ENCODE assay signal across 24 cellular contexts in genomic region chr13:30780338-30780981, GRCh38. TPM values are rescaled to one million over a fixed set of nuclear protein-coding genes. Genes with fewer than 3 reads are reported as not detected.
A peak's percentile ranks its signal among the peaks of the same experiment; 100 is the strongest.
DNase-seq lines count a peak whose midpoint lies in the region; ATAC-seq, FAIRE-seq and TF ChIP-seq lines count a peak whose summit lies in the region.
"Had no signal": no experiment of that assay in that cellular context is flagged by ENCODE, and none has a peak within 500 bp of the region (broad histone marks: within the 10 kb centered on the region; RNA-seq: fewer than 3 reads in every experiment).

No MANE protein-coding gene starts in this region.

- H3K4me1 Mint-ChIP-seq in GM23338, result peaks cover 21% of the 10 kb centered on the region
- peaks cover 14% of the 10 kb centered on the region for H3K4me1 Mint-ChIP-seq in dendritic cell treated with granulocyte-macrophage colony-stimulating factor and Interleukin-4, amounts not matched to agents 40 ng/mL and 50 ng/mL, for 4 days (ENCODE audit: low read depth)

- peaks cover 10% of the 10 kb centered on the region; the same call in 2 of the 3 replicates for H3K9me3 Mint-ChIP-seq in GM23338
- no peaks in the 10 kb centered on the region for H3K9me3 Mint-ChIP-seq in dendritic cell treated with granulocyte-macrophage colony-stimulating factor and Interleukin-4, amounts not matched to agents 40 ng/mL and 50 ng/mL, for 4 days

- DNase-seq in GM23338 (ENCODE audit: low spot score) (no peak), Panc1 (ENCODE audit: low read depth, low spot score) (no peak), neuronal stem cell (ENCODE audit: low spot score) (no peak), NCI-H524 treated with DMSO at 0.1 percent for 48 hours (lab: John Stamatoyannopoulos, UW) (no peak), COR-L47 (lab: John Stamatoyannopoulos, UW) (no peak), GM19239 (ENCODE audit: insufficient read length, low spot score) (no peak)
- DNase-seq: CD4-positive, CD25-positive, alpha-beta regulatory T cell; CD8-positive, alpha-beta T cell; DMS 273 treated with DMSO at 0.1 percent for 48 hours; DMS79; EL; GDM1; H7; HCEC 1CT had no signal

- H3K9me3 ChIP-seq in Panc1 (ENCODE audit: control insufficient read depth, insufficient read depth, low read depth, low read length) (no peaks in the 10 kb centered on the region), neuronal stem cell (replicated peaks in 1 of 2; ENCODE audit: control insufficient read depth in 2 of 2, insufficient read depth in 1 of 2, low read depth in 1 of 2, low read length in 2 of 2) (no peaks in the 10 kb centered on the region)
- H3K9me3 ChIP-seq: BLaER1 had no signal

- H2AFZ ChIP-seq in GM23338, result peak overlapping the region; percentile 32; the same call in 1 of the 2 replicates
- no peak overlapping the region for H2AFZ ChIP-seq in neuronal stem cell (ENCODE audit: low read length)

- no peak overlapping the region for H3K4ac ChIP-seq in neuronal stem cell (ENCODE audit: low read length)

- H3K18ac ChIP-seq in neuronal stem cell (ENCODE audit: low read length), result no peak overlapping the region

- no peak overlapping the region for H2BK12ac ChIP-seq in neuronal stem cell (ENCODE audit: low read length)

- H3F3A ChIP-seq in GM23338 (replicated peaks; ENCODE audit: low read depth), result no peaks in the 10 kb centered on the region

- H2AK5ac ChIP-seq in neuronal stem cell (ENCODE audit: low read depth, low read length), result peak overlapping the region; percentile 57

- no peak overlapping the region for H3K9ac ChIP-seq in neuronal stem cell (ENCODE audit: low read depth, low read length, poor library complexity)
- H3K9ac ChIP-seq: BLaER1 had no signal

- WGBS in neuronal stem cell (ENCODE audit: extremely low coverage in 2 of 2, insufficient read length in 2 of 2, insufficient replicate concordance in 1 of 2), 2 donors, result no CpG with 5 or more reads among the region's 2 CpGs

- CTCF ChIA-PET in Panc1 (lab: Charles Lee), result no interaction called here

- no peak overlapping the region for H3K4me2 ChIP-seq in GM23338
- no peak overlapping the region for H3K4me2 ChIP-seq in neuronal stem cell (ENCODE audit: insufficient read depth, low read length, poor library complexity, severe bottlenecking)
- H3K4me2 ChIP-seq: BLaER1 had no signal

- H3K4me3 ChIP-seq in GM23338 (no peak overlapping the region), Panc1 (ENCODE audit: low read depth in 2 of 2, low read length in 2 of 2) (no peak overlapping the region), neuronal stem cell (ENCODE audit: low read length in 2 of 2) (no peak overlapping the region)
- H3K4me3 ChIP-seq: BLaER1, GM12878 had no signal

- H2BK120ac ChIP-seq in neuronal stem cell (ENCODE audit: low read depth, low read length), result no peak overlapping the region

- POLR2A ChIA-PET in Panc1 (lab: Charles Lee), result no interaction called here

- no peak overlapping the region for H3K4me3 Mint-ChIP-seq in GM23338
- peak overlapping the region; percentile 20 for H3K4me3 Mint-ChIP-seq in dendritic cell treated with granulocyte-macrophage colony-stimulating factor and Interleukin-4, amounts not matched to agents 40 ng/mL and 50 ng/mL, for 4 days
- H3K4me3 Mint-ChIP-seq: B cell; CD4-positive, CD25-positive, alpha-beta regulatory T cell; CD8-positive, alpha-beta T cell had no signal

- H3K27me3 ChIP-seq in GM23338 (ENCODE audit: insufficient read depth), result no peaks in the 10 kb centered on the region
- H3K27me3 ChIP-seq in Panc1 (ENCODE audit: control insufficient read depth, insufficient read depth, low read length), result no peaks in the 10 kb centered on the region
- H3K27me3 ChIP-seq in neuronal stem cell (ENCODE audit: control insufficient read depth in 3 of 3, insufficient read depth in 3 of 3, low read depth in 1 of 3, low read length in 3 of 3), result peaks cover 0 to 5% (median 0%) of the 10 kb centered on the region in 3 experiments
- H3K27me3 ChIP-seq: BLaER1 had no signal

- H3K36me3 ChIP-seq in GM23338 (ENCODE audit: insufficient read depth) (no peaks in the 10 kb centered on the region), Panc1 (ENCODE audit: control insufficient read depth, insufficient read depth, low read length) (no peaks in the 10 kb centered on the region), neuronal stem cell (replicated peaks in 1 of 2; ENCODE audit: control insufficient read depth in 2 of 2, insufficient read depth in 2 of 2, low read length in 2 of 2) (no peaks in the 10 kb centered on the region)
- H3K36me3 ChIP-seq: BLaER1 had no signal

- no peaks in the 10 kb centered on the region for H4K20me1 ChIP-seq in GM23338 (replicated peaks; ENCODE audit: insufficient read depth)
- H4K20me1 ChIP-seq: BLaER1 had no signal

- H4K8ac ChIP-seq in neuronal stem cell (ENCODE audit: low read depth, low read length), result no peak overlapping the region

- H3K27ac ChIP-seq in GM23338 (ENCODE audit: low read depth) (no peak overlapping the region), Panc1 (ENCODE audit: low read length) (peak overlapping the region; percentile 59; the same call in 1 of the 2 replicates), neuronal stem cell (replicated peaks; ENCODE audit: low read length) (no peak overlapping the region)
- H3K27ac ChIP-seq: 22Rv1, BLaER1, C4-2B had no signal

- H3K23ac ChIP-seq in neuronal stem cell (ENCODE audit: low read depth, low read length, poor library complexity), result no peak overlapping the region

- H3K27me3 Mint-ChIP-seq in GM23338 (ENCODE audit: insufficient read depth, low read depth, poor library complexity), result no peaks in the 10 kb centered on the region
- H3K27me3 Mint-ChIP-seq in dendritic cell treated with granulocyte-macrophage colony-stimulating factor and Interleukin-4, amounts not matched to agents 40 ng/mL and 50 ng/mL, for 4 days, result peaks cover 45% of the 10 kb centered on the region
- H3K27me3 Mint-ChIP-seq: B cell had no signal

- H2BK5ac ChIP-seq in neuronal stem cell (ENCODE audit: low read length), result no peak overlapping the region

- no peaks in the 10 kb centered on the region for H3K36me3 Mint-ChIP-seq in GM23338 (ENCODE audit: low read depth)
- H3K36me3 Mint-ChIP-seq in dendritic cell treated with granulocyte-macrophage colony-stimulating factor and Interleukin-4, amounts not matched to agents 40 ng/mL and 50 ng/mL, for 4 days (ENCODE audit: low read depth), result no peaks in the 10 kb centered on the region

- BruUV-seq in Panc1 (replicated peaks; lab: Mats Ljungman, UMichigan), result no TSS peak

- H3K79me2 ChIP-seq in GM23338 (replicated peaks; ENCODE audit: insufficient read depth), result no peaks in the 10 kb centered on the region

- no peaks in the 10 kb centered on the region for H3K9me2 ChIP-seq in GM23338 (ENCODE audit: insufficient read depth)

- no peak overlapping the region for H3K14ac ChIP-seq in neuronal stem cell (ENCODE audit: low read length)

- peaks cover 6% of the 10 kb centered on the region for H3K4me1 ChIP-seq in GM23338 (ENCODE audit: insufficient read depth)
- H3K4me1 ChIP-seq in Panc1 (ENCODE audit: control insufficient read depth, insufficient read depth, low read length), result no peaks in the 10 kb centered on the region
- H3K4me1 ChIP-seq in neuronal stem cell (ENCODE audit: control insufficient read depth in 2 of 2, insufficient read depth in 1 of 2, low read depth in 1 of 2, low read length in 2 of 2), result peaks cover 0 to 2% of the 10 kb centered on the region in 2 donors
- H3K4me1 ChIP-seq: BLaER1 had no signal

- no peak overlapping the region for H2BK15ac ChIP-seq in neuronal stem cell (ENCODE audit: low read length)

- peak; percentile 26; the same call in 1 of the 3 replicates for ATAC-seq in GM23338
- no peak for ATAC-seq in Panc1
- ATAC-seq in GM19397 (IDR thresholded peaks at IDR 0.05; ENCODE audit: unreplicated experiment), result no peak
- ATAC-seq: CD8-positive, alpha-beta T cell; GM12878 had no signal

- no peak overlapping the region for H3K27ac Mint-ChIP-seq in GM23338
- no peak overlapping the region for H3K27ac Mint-ChIP-seq in dendritic cell treated with granulocyte-macrophage colony-stimulating factor and Interleukin-4, amounts not matched to agents 40 ng/mL and 50 ng/mL, for 4 days
- H3K27ac Mint-ChIP-seq: B cell; CD8-positive, alpha-beta T cell had no signal

- no peaks in the 10 kb centered on the region for H3K79me1 ChIP-seq in neuronal stem cell (ENCODE audit: low read depth, low read length)

- intact Hi-C loops in Panc1 (cut with micrococcal nuclease; ENCODE audit: unreplicated experiment), result no loop called here
- intact Hi-C loops in dendritic cell treated with granulocyte-macrophage colony-stimulating factor and Interleukin-4, amounts not matched to agents 40 ng/mL and 50 ng/mL, for 4 days (cut with micrococcal nuclease), result no loop called here

- FAIRE-seq in GM19239 (lab: Jason Lieb, UNC), result no peak
- FAIRE-seq: A204.1, D721Med, GM12878, H1 had no signal

- in situ Hi-C loops in Panc1 (cut with HindIII; ENCODE audit: low pct_unique_long_range_greater_than_20kb, low sequenced_read_pairs), result no loop called here

- TF ChIP-seq CTCF in GM23338 (conservative IDR thresholded peaks at IDR 0.05; ENCODE audit: low read depth in 2 of 2) (no peak), Panc1 (IDR thresholded peaks at IDR 0.05) (no peak)

- H4K91ac ChIP-seq in neuronal stem cell (ENCODE audit: low read depth, low read length, poor library complexity), result no peak overlapping the region

TF ChIP-seq in GM23338, 12 proteins besides CTCF, POLR2A, EP300 and RAD21 (continues in another document):
- no peak for TF ChIP-seq EZH2 (IDR thresholded peaks at IDR 0.05; ENCODE audit: low read depth, unreplicated experiment)
- no peak for TF ChIP-seq ZNF331 (CRISPR knock-in tag; IDR thresholded peaks at IDR 0.05; ENCODE audit: low read depth)
- TF ChIP-seq STAT1 (IDR thresholded peaks at IDR 0.05; ENCODE audit: unreplicated experiment), result no peak
- TF ChIP-seq POLR2AphosphoS5 (IDR thresholded peaks at IDR 0.05; ENCODE audit: low read depth), result no peak
- TF ChIP-seq EZH2phosphoT487 (IDR thresholded peaks at IDR 0.05; ENCODE audit: unreplicated experiment), result no peak
- TF ChIP-seq NANOG (IDR thresholded peaks at IDR 0.05; ENCODE audit: borderline replicate concordance), result no peak
- TF ChIP-seq CREB1 (CRISPR knock-in tag; IDR thresholded peaks at IDR 0.05; ENCODE audit: low read depth), result no peak
- TF ChIP-seq ETS1 (IDR thresholded peaks at IDR 0.05), result no peak

RNA-seq across cellular contexts. Expression of gene ALOX5AP, which starts 45.1 kb away (rescaled TPM):
- total RNA-seq in GM23338 (2014; rRNA removed; shearing (Covaris generic)), result not detected in 2 replicates
- polyA plus RNA-seq in GM23338 (2016; fragmentation: Nextera tagmentation; extraction: Ambion mirVana), result 0.23 TPM in 1 of 2 replicates, not detected in the other
- total RNA-seq in Panc1 (2021; ENCODE audit: unreplicated experiment), result 2.1 TPM
- 0.65 TPM for polyA plus RNA-seq in Panc1 (2012; ENCODE audit: insufficient read length)
- 0.10 TPM for polyA plus RNA-seq in neuronal stem cell (2013, experiment 1 of 2)
- not detected for polyA plus RNA-seq in neuronal stem cell (2013, experiment 2 of 2)
- total RNA-seq: H1, H7 had no signal
- polyA plus RNA-seq: H1 had no signal
